ENCODE assay signal across 23 cellular contexts in genomic region chr9:16023466-16023865, GRCh38.
DNase-seq lines count a peak whose midpoint lies in the region; ATAC-seq, FAIRE-seq and TF ChIP-seq lines count a peak whose summit lies in the region.
"Had no signal": no experiment of that assay in that cellular context is flagged by ENCODE, and none has a peak within 500 bp of the region (broad histone marks: within the 10 kb centered on the region; RNA-seq: fewer than 3 reads in every experiment).

No MANE protein-coding gene starts in this region.

- in situ Hi-C loops in astrocyte of the cerebellum (cut with HindIII; ENCODE audit: low sequenced_read_pairs), result no loop called here

- no peak for FAIRE-seq in frontal cortex (lab: Jason Lieb, UNC)

- no peak overlapping the region for H3K4me3 ChIP-seq in astrocyte of the cerebellum (ENCODE audit: low read depth, low read length)
- H3K4me3 ChIP-seq: body of pancreas, left ventricle myocardium inferior, mucosa of descending colon, thoracic aorta had no signal

- ATAC-seq in HG03342 (IDR thresholded peaks at IDR 0.05; ENCODE audit: unreplicated experiment), result no peak
- no peak for ATAC-seq in GM19467 (IDR thresholded peaks at IDR 0.05; ENCODE audit: unreplicated experiment)
- no peak for ATAC-seq in HG03469 (IDR thresholded peaks at IDR 0.05; ENCODE audit: unreplicated experiment)
- ATAC-seq: activated CD8-positive, alpha-beta T cell treated with anti-CD3 and anti-CD28 coated beads for 36 hours; body of pancreas; mucosa of descending colon had no signal

- DNase-seq in AG08395 (ENCODE audit: low spot score), result peak; percentile 48
- DNase-seq in HCEC 1CT, result peak; percentile 86
- DNase-seq in astrocyte of the cerebellum (ENCODE audit: low read depth), result peak; percentile 83
- DNase-seq in fibroblast of the conjunctiva (ENCODE audit: low read depth), result peak; percentile 44
- no peak for DNase-seq in frontal cortex (ENCODE audit: low spot score in 2 of 2)
- DNase-seq: activated CD8-positive, alpha-beta T cell treated with anti-CD3 and anti-CD28 coated beads for 36 hours; activated naive CD4-positive, alpha-beta T cell treated with anti-CD3 and anti-CD28 coated beads, Interleukin-2, amount 10 ng/mL, durations not matched to agents 7 days and 5 days; activated T-cell treated with anti-CD3 and anti-CD28 coated beads, Interleukin-2, amount 50 U/mL, for 24 hours; body of pancreas; cortex of kidney; DMS53; left ventricle myocardium inferior; mucosa of descending colon; NCI-H1436; NCI-H2171; NCI-H748 treated with DMSO at 0.1 percent for 48 hours; OCI-M1; retina; T1000 had no signal

- TF ChIP-seq CTCF in astrocyte of the cerebellum (IDR thresholded peaks at IDR 0.05; ENCODE audit: low read depth, low read length, missing control alignments), result no peak

Comparison
In these comparisons a context has a peak if more than half of its experiments do, and no peak if none do; other contexts are left out.
1. DNase-seq: peak in AG08395 (single experiment), HCEC 1CT (single experiment), astrocyte of the cerebellum (single experiment) and fibroblast of the conjunctiva (single experiment); none in frontal cortex (0 of 2).